ENCODE assay signal across 1 cellular context in the genomic region with DNA sequence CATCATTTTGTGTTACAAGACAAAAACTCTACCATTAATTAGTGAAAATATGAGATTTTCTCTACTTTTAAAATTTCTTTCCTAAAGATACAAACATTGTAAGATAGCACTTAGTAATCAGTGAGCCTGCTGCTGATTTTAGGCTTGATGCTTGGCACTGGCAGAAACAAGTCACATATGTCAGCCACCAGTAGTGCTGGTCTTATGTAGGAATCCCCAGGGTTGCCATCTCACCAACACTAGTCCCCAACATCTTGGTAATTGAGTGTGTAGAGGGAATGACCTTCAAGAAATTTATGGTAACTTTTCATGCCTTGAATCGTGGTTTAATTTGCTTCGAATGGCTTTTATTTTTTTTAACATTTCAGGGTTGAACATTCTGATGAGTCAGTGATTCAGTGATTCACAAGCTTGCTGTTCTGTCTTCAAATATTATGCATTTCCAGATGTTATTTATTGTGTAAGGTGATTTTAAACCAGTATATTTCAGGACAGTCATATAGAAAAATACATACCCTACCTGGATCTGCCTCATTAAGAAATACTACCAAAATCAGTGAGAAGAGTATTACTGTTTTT.
TF ChIP-seq lines count a peak whose summit lies in the region.

No MANE protein-coding gene starts in this region.

TF ChIP-seq in HCT116, 20 proteins besides CTCF, POLR2A, EP300 and RAD21 (continued from another document):
- TF ChIP-seq, protein P1, sequence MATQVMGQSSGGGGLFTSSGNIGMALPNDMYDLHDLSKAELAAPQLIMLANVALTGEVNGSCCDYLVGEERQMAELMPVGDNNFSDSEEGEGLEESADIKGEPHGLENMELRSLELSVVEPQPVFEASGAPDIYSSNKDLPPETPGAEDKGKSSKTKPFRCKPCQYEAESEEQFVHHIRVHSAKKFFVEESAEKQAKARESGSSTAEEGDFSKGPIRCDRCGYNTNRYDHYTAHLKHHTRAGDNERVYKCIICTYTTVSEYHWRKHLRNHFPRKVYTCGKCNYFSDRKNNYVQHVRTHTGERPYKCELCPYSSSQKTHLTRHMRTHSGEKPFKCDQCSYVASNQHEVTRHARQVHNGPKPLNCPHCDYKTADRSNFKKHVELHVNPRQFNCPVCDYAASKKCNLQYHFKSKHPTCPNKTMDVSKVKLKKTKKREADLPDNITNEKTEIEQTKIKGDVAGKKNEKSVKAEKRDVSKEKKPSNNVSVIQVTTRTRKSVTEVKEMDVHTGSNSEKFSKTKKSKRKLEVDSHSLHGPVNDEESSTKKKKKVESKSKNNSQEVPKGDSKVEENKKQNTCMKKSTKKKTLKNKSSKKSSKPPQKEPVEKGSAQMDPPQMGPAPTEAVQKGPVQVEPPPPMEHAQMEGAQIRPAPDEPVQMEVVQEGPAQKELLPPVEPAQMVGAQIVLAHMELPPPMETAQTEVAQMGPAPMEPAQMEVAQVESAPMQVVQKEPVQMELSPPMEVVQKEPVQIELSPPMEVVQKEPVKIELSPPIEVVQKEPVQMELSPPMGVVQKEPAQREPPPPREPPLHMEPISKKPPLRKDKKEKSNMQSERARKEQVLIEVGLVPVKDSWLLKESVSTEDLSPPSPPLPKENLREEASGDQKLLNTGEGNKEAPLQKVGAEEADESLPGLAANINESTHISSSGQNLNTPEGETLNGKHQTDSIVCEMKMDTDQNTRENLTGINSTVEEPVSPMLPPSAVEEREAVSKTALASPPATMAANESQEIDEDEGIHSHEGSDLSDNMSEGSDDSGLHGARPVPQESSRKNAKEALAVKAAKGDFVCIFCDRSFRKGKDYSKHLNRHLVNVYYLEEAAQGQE (IDR thresholded peaks at IDR 0.05; ENCODE audit: low read depth), result no peak
- no peak for TF ChIP-seq POLR2AphosphoS5 (IDR thresholded peaks at IDR 0.05; ENCODE audit: low read depth, low read length)
- TF ChIP-seq, protein P2, sequence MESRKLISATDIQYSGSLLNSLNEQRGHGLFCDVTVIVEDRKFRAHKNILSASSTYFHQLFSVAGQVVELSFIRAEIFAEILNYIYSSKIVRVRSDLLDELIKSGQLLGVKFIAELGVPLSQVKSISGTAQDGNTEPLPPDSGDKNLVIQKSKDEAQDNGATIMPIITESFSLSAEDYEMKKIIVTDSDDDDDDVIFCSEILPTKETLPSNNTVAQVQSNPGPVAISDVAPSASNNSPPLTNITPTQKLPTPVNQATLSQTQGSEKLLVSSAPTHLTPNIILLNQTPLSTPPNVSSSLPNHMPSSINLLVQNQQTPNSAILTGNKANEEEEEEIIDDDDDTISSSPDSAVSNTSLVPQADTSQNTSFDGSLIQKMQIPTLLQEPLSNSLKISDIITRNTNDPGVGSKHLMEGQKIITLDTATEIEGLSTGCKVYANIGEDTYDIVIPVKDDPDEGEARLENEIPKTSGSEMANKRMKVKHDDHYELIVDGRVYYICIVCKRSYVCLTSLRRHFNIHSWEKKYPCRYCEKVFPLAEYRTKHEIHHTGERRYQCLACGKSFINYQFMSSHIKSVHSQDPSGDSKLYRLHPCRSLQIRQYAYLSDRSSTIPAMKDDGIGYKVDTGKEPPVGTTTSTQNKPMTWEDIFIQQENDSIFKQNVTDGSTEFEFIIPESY (IDR thresholded peaks at IDR 0.05; ENCODE audit: extremely low read depth, insufficient replicate concordance, low read length), result no peak
- TF ChIP-seq YY1 (IDR thresholded peaks at IDR 0.05; ENCODE audit: extremely low read depth, insufficient replicate concordance, low read depth, low read length), result no peak
- TF ChIP-seq ELF1 (IDR thresholded peaks at IDR 0.05; ENCODE audit: borderline replicate concordance, low read depth), result no peak
- TF ChIP-seq CBX3 (IDR thresholded peaks at IDR 0.05; ENCODE audit: low read depth), result no peak
- no peak for TF ChIP-seq SP1 (IDR thresholded peaks at IDR 0.05; ENCODE audit: low read depth)
- TF ChIP-seq EZH2phosphoT487 (IDR thresholded peaks at IDR 0.05; ENCODE audit: borderline replicate concordance), result no peak
- TF ChIP-seq ZNF274 (IDR thresholded peaks at IDR 0.05; ENCODE audit: low read depth, low read length), result no peak
- TF ChIP-seq TCF7L2 (IDR thresholded peaks at IDR 0.05; ENCODE audit: borderline replicate concordance, extremely low read depth, insufficient read depth, insufficient read length), result no peak
- no peak for TF ChIP-seq ZFX (IDR thresholded peaks at IDR 0.05)
- no peak for TF ChIP-seq SIN3A (IDR thresholded peaks at IDR 0.05; ENCODE audit: low read depth)
